Comparison of ENCODE assay signal across 12 cellular contexts in genomic region chr1:53685272-53686051, GRCh38. TPM values are rescaled to one million over a fixed set of nuclear protein-coding genes. Genes with fewer than 3 reads are reported as not detected.
DNase-seq lines count a peak whose midpoint lies in the region; ATAC-seq and TF ChIP-seq lines count a peak whose summit lies in the region.
"Had no signal": no experiment of that assay in that cellular context is flagged by ENCODE, and none has a peak within 500 bp of the region (broad histone marks: within the 10 kb centered on the region; RNA-seq: fewer than 3 reads in every experiment).

No MANE protein-coding gene starts in this region.

- DNase-seq in AG08396 (ENCODE audit: low spot score) (peak; percentile 73), HK-2 (ENCODE audit: unreplicated experiment) (peak; percentile 66), WERI-Rb-1 (peak; percentile 84), NCI-H446 treated with DMSO at 0.1 percent for 48 hours (lab: John Stamatoyannopoulos, UW) (no peak)
- no peak for DNase-seq in activated naive CD4-positive, alpha-beta T cell treated with anti-CD3 and anti-CD28 coated beads, Interleukin-2, amount 50 U/mL, for 72 hours (ENCODE audit: low spot score in 2 of 2)
- no peak for DNase-seq in central memory CD4-positive, alpha-beta T cell
- DNase-seq: esophagus squamous epithelium; SJCRH30; stimulated activated CD4-positive, alpha-beta T cell treated with anti-CD3 and anti-CD28 coated beads, Interleukin-4, amount 100 ng/mL, for 24 hours; transverse colon had no signal

- H3K4me3 ChIP-seq in WERI-Rb-1 (ENCODE audit: low read depth, low read length) (peak overlapping the region; percentile 36), iPS-20b (ENCODE audit: low read length) (peak overlapping the region; percentile 29; the same call in 1 of the 2 replicates)
- H3K4me3 ChIP-seq: esophagus squamous epithelium, SJCRH30, transverse colon had no signal

- H3K9ac ChIP-seq in iPS-20b (ENCODE audit: low read depth, low read length): no peak overlapping the region

- H3K9me3 ChIP-seq in WERI-Rb-1 (ENCODE audit: severe bottlenecking) (no peaks in the 10 kb centered on the region), iPS-20b (ENCODE audit: insufficient read depth, low read depth, low read length) (no peaks in the 10 kb centered on the region)
- H3K9me3 ChIP-seq: esophagus squamous epithelium, SJCRH30, transverse colon had no signal

- H3K27ac ChIP-seq in WERI-Rb-1 (peak overlapping the region; percentile 15), iPS-20b (ENCODE audit: low read length) (no peak overlapping the region)
- H3K27ac ChIP-seq: esophagus squamous epithelium, SJCRH30, transverse colon had no signal

- H3K27ac Mint-ChIP-seq in activated naive CD4-positive, alpha-beta T cell treated with anti-CD3 and anti-CD28 coated beads, Interleukin-2, amount 50 U/mL, for 72 hours: peak overlapping the region in 1 of 2 donors; percentile 39

- ATAC-seq in activated naive CD4-positive, alpha-beta T cell treated with anti-CD3 and anti-CD28 coated beads, Interleukin-2, amount 50 U/mL, for 72 hours: no peak
- ATAC-seq in HG03432 (IDR thresholded peaks at IDR 0.05; ENCODE audit: unreplicated experiment): no peak

- H3K36me3 ChIP-seq in WERI-Rb-1: no peaks in the 10 kb centered on the region
- no peaks in the 10 kb centered on the region for H3K36me3 ChIP-seq in iPS-20b (ENCODE audit: insufficient read depth, low read depth, low read length)
- H3K36me3 ChIP-seq: esophagus squamous epithelium, SJCRH30, transverse colon had no signal

- H3K27me3 ChIP-seq in WERI-Rb-1 (ENCODE audit: insufficient read depth, low read depth, severe bottlenecking) (no peaks in the 10 kb centered on the region), iPS-20b (ENCODE audit: insufficient read depth, low read length) (peaks cover 42% of the 10 kb centered on the region)

- H3K9me3 Mint-ChIP-seq in activated naive CD4-positive, alpha-beta T cell treated with anti-CD3 and anti-CD28 coated beads, Interleukin-2, amount 50 U/mL, for 72 hours: no peaks in the 10 kb centered on the region

- H3K36me3 Mint-ChIP-seq in activated naive CD4-positive, alpha-beta T cell treated with anti-CD3 and anti-CD28 coated beads, Interleukin-2, amount 50 U/mL, for 72 hours: no peaks in the 10 kb centered on the region

- peaks cover 18% of the 10 kb centered on the region for H3K4me1 ChIP-seq in iPS-20b (ENCODE audit: insufficient read depth, low read length)
- H3K4me1 ChIP-seq: SJCRH30 had no signal

- no peak for TF ChIP-seq CTCF in WERI-Rb-1 (IDR thresholded peaks at IDR 0.05; ENCODE audit: low read depth, low read length)

RNA-seq across cellular contexts. Expression of gene GLIS1, which starts 53.5 kb away (rescaled TPM):
- not detected for total RNA-seq in activated naive CD4-positive, alpha-beta T cell treated with anti-CD3 and anti-CD28 coated beads, Interleukin-2, amount 50 U/mL, for 72 hours
- total RNA-seq: SJCRH30 had no signal

Comparison
In these comparisons a context has a peak if more than half of its experiments do, and no peak if none do; other contexts are left out.
1. DNase-seq: peak in AG08396 (single experiment), HK-2 (single experiment) and WERI-Rb-1 (single experiment); none in NCI-H446 treated with DMSO at 0.1 percent for 48 hours (single experiment), activated naive CD4-positive, alpha-beta T cell treated with anti-CD3 and anti-CD28 coated beads, Interleukin-2, amount 50 U/mL, for 72 hours (0 of 2) and central memory CD4-positive, alpha-beta T cell (single experiment).